In the genomic region with DNA sequence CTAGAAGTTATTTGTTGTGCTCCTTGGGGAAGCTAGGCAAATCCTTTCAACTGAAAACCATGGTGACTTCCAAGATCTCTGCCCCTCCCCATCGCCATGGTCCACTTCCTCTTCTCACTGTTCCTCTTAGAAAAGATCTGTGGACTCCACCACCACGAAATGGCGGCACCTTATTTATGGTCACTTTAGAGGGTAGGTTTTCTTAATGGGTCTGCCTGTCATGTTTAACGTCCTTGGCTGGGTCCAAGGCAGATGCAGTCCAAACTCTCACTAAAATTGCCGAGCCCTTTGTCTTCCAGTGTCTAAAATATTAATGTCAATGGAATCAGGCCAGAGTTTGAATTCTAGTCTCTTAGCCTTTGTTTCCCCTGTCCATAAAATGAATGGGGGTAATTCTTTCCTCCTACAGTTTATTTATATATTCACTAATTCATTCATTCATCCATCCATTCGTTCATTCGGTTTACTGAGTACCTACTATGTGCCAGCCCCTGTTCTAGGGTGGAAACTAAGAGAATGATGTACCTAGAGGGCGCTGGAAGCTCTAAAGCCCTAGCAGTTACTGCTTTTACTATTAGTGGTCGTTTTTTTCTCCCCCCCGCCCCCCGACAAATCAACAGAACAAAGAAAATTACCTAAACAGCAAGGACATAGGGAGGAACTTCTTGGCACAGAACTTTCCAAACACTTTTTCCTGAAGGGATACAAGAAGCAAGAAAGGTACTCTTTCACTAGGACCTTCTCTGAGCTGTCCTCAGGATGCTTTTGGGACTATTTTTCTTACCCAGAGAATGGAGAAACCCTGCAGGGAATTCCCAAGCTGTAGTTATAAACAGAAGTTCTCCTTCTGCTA, we compare ENCODE assay signal across 8 cellular contexts. TPM values are rescaled to one million over a fixed set of nuclear protein-coding genes. Genes with fewer than 3 reads are reported as not detected.
DNase-seq lines count a peak whose midpoint lies in the region; ATAC-seq and TF ChIP-seq lines count a peak whose summit lies in the region.

No MANE protein-coding gene starts in this region.

- H3K79me2 ChIP-seq in Karpas-422 (ENCODE audit: low read length) (peaks cover 47% of the 10 kb centered on the region), trophoblast cell (ENCODE audit: control insufficient read depth, insufficient read depth, low read length, poor library complexity) (peaks cover 3% of the 10 kb centered on the region)

- no peak overlapping the region for H2AK5ac ChIP-seq in trophoblast cell (ENCODE audit: low read length)

- no CpG with 5 or more reads among the region's 11 CpGs for WGBS in trophoblast cell (ENCODE audit: extremely low coverage, insufficient coverage, insufficient read length)

- DNase-seq in NCI-H2171 treated with DMSO at 0.1 percent for 48 hours (lab: John Stamatoyannopoulos, UW) (peak; percentile 35), NCI-H2171 (lab: John Stamatoyannopoulos, UW) (no peak), Karpas-422 (peak; percentile 87), foreskin keratinocyte (peak in 1 of 2 donors; percentile 22), trophoblast cell (peak in 1 of 2 donors; percentile 41), HEK293T (ENCODE audit: extremely low spot score) (no peak)
- DNase-seq in activated CD8-positive, alpha-beta memory T cell treated with anti-CD3 and anti-CD28 coated beads, Interleukin-2, amount 50 U/mL, for 4 hours = peak; percentile 40
- DNase-seq in stimulated activated CD4-positive, alpha-beta T cell treated with anti-CD3 and anti-CD28 coated beads, Interleukin-2, amount 100 ng/mL, for 48 hours = no peak

- H2BK120ac ChIP-seq in trophoblast cell (ENCODE audit: insufficient read depth, low read length, poor library complexity) = no peak overlapping the region

- H3K27me3 ChIP-seq in Karpas-422 (ENCODE audit: low read length) (no peaks in the 10 kb centered on the region), foreskin keratinocyte (no peaks in the 10 kb centered on the region), trophoblast cell (ENCODE audit: insufficient read depth, low read length) (no peaks in the 10 kb centered on the region)

- peak; percentile 53 for TF ChIP-seq CTCF in foreskin keratinocyte (conservative IDR thresholded peaks at IDR 0.05)

- no peaks in the 10 kb centered on the region for H3K9me2 ChIP-seq in Karpas-422 (replicated peaks; ENCODE audit: insufficient read depth, low read length)

- H3K9ac ChIP-seq in Karpas-422 (ENCODE audit: low read length) = peak overlapping the region; percentile 100
- H3K9ac ChIP-seq in trophoblast cell (ENCODE audit: low read length) = no peak overlapping the region

- H3K4me2 ChIP-seq in Karpas-422 (ENCODE audit: low read depth, low read length, poor library complexity, severe bottlenecking) = peak overlapping the region; percentile 96
- H3K4me2 ChIP-seq in trophoblast cell (ENCODE audit: low read length) = peak overlapping the region; percentile 73

- peak overlapping the region; percentile 64 for H2AFZ ChIP-seq in Karpas-422 (ENCODE audit: low read length)
- H2AFZ ChIP-seq in trophoblast cell (ENCODE audit: insufficient read depth, low read length, poor library complexity) = no peak overlapping the region

- H3K14ac ChIP-seq in trophoblast cell (ENCODE audit: low read length) = no peak overlapping the region

- no peak overlapping the region for H3K18ac ChIP-seq in trophoblast cell (ENCODE audit: low read length)

- H3K79me1 ChIP-seq in trophoblast cell (ENCODE audit: low read length) = peaks cover 6% of the 10 kb centered on the region

- no peak overlapping the region for H3K23ac ChIP-seq in trophoblast cell (ENCODE audit: low read length)

- no peak overlapping the region for H3K4ac ChIP-seq in trophoblast cell (ENCODE audit: low read depth, low read length)

- peaks cover 38% of the 10 kb centered on the region for H4K20me1 ChIP-seq in Karpas-422 (ENCODE audit: insufficient read depth, low read depth, low read length)

- H2BK12ac ChIP-seq in trophoblast cell (ENCODE audit: low read length) = peak overlapping the region; percentile 36

- H3K4me3 ChIP-seq in Karpas-422 (ENCODE audit: low read length) = peak overlapping the region; percentile 98
- H3K4me3 ChIP-seq in trophoblast cell (ENCODE audit: low read depth, low read length) = no peak overlapping the region

- no peak overlapping the region for H4K12ac ChIP-seq in trophoblast cell (ENCODE audit: low read depth, low read length)

- ATAC-seq in foreskin keratinocyte = no peak

- H4K8ac ChIP-seq in trophoblast cell (ENCODE audit: low read depth, low read length) = peak overlapping the region; percentile 56

- no peak overlapping the region for H2BK5ac ChIP-seq in trophoblast cell (ENCODE audit: low read depth, low read length, poor library complexity)

- H3K4me1 ChIP-seq in Karpas-422 (ENCODE audit: low read length) (peaks cover 39% of the 10 kb centered on the region), foreskin keratinocyte (peaks cover 8% of the 10 kb centered on the region), trophoblast cell (ENCODE audit: control insufficient read depth in 1 of 2, insufficient read depth in 2 of 2, low read length in 2 of 2) (peaks cover 14 to 17% of the 10 kb centered on the region in 2 experiments)

- CTCF ChIA-PET in HEK293T (lab: Yijun Ruan, JAX) = interaction anchor here (0.5 to 1.0 kb wide), 3 partner anchors 26 to 235 kb away, joined by 3 to 5 read pairs (median 3); a partner anchor contains a TSS

- H3K36me3 ChIP-seq in Karpas-422 (ENCODE audit: insufficient read depth, low read length) (peaks cover 29% of the 10 kb centered on the region), trophoblast cell (ENCODE audit: control insufficient read depth in 1 of 2, insufficient read depth in 2 of 2, low read length in 2 of 2) (no peaks in the 10 kb centered on the region)

- peak overlapping the region; percentile 95 for H3K27ac ChIP-seq in Karpas-422 (ENCODE audit: low read length)
- peak overlapping the region; percentile 89 for H3K27ac ChIP-seq in foreskin keratinocyte
- H3K27ac ChIP-seq in trophoblast cell (ENCODE audit: low read depth, low read length) = no peak overlapping the region

- H3K9me3 ChIP-seq in Karpas-422 (ENCODE audit: low read length) (no peaks in the 10 kb centered on the region), trophoblast cell (ENCODE audit: insufficient read depth, low read depth, low read length) (peaks cover 1% of the 10 kb centered on the region)

- POLR2A ChIA-PET in HEK293T (lab: Yijun Ruan, JAX) = interaction anchor here (0.7 to 6.0 kb wide), 9 partner anchors 11 to 80 kb away, joined by 3 to 75 read pairs (median 3); a partner anchor contains a TSS

- H4K91ac ChIP-seq in trophoblast cell (ENCODE audit: low read depth, low read length) = no peak overlapping the region

TF ChIP-seq in HEK293T, 16 proteins besides CTCF, POLR2A, EP300 and RAD21:
- TF ChIP-seq FOXM1 (IDR thresholded peaks at IDR 0.05; ENCODE audit: borderline replicate concordance) (no peak), SUZ12 (IDR thresholded peaks at IDR 0.05) (no peak), SP1 (IDR thresholded peaks at IDR 0.05) (no peak), TARDBP (IDR thresholded peaks at IDR 0.05) (no peak), ZNF384 (IDR thresholded peaks at IDR 0.05) (no peak), FOXK2 (IDR thresholded peaks at IDR 0.05) (no peak), L3MBTL2 (conservative IDR thresholded peaks at IDR 0.05) (no peak), HDGF (IDR thresholded peaks at IDR 0.05; ENCODE audit: borderline replicate concordance) (no peak), FOXA1 (IDR thresholded peaks at IDR 0.05) (no peak), LEF1 (IDR thresholded peaks at IDR 0.05; ENCODE audit: borderline replicate concordance) (no peak)
- TF ChIP-seq, protein P1, sequence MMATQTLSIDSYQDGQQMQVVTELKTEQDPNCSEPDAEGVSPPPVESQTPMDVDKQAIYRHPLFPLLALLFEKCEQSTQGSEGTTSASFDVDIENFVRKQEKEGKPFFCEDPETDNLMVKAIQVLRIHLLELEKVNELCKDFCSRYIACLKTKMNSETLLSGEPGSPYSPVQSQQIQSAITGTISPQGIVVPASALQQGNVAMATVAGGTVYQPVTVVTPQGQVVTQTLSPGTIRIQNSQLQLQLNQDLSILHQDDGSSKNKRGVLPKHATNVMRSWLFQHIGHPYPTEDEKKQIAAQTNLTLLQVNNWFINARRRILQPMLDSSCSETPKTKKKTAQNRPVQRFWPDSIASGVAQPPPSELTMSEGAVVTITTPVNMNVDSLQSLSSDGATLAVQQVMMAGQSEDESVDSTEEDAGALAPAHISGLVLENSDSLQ (IDR thresholded peaks at IDR 0.05) = no peak

RNA-seq across cellular contexts. Expression of a gene that starts 0.7 kb away (rescaled TPM):
- total RNA-seq in Karpas-422 (2014; rRNA removed; shearing (Covaris generic); ENCODE audit: low replicate concordance) = 1.0 and 5.0 TPM in 2 replicates
- 0.21 and 0.37 TPM in 2 replicates for total RNA-seq in foreskin keratinocyte
- polyA plus RNA-seq in foreskin keratinocyte = 0.18 and 0.19 TPM in 2 replicates
- polyA plus RNA-seq in trophoblast cell (2013) = 0.05 and 0.06 TPM in 2 replicates

RNA-seq across cellular contexts. Expression of a gene that starts 0.9 kb away (rescaled TPM):
- 2,186 and 3,959 TPM in 2 replicates for total RNA-seq in Karpas-422 (2014; rRNA removed; shearing (Covaris generic); ENCODE audit: low replicate concordance)
- total RNA-seq in foreskin keratinocyte = 1,130 and 1,370 TPM in 2 replicates
- polyA plus RNA-seq in foreskin keratinocyte = 1,521 and 1,612 TPM in 2 replicates
- 196 and 199 TPM in 2 replicates for polyA plus RNA-seq in trophoblast cell (2013)

RNA-seq across cellular contexts. Expression of a gene that starts 25.9 kb away (rescaled TPM):
- 22.7 and 26.0 TPM in 2 replicates for total RNA-seq in Karpas-422 (2014; rRNA removed; shearing (Covaris generic); ENCODE audit: low replicate concordance)
- 10.2 and 11.9 TPM in 2 replicates for total RNA-seq in foreskin keratinocyte
- 7.6 and 8.6 TPM in 2 replicates for polyA plus RNA-seq in foreskin keratinocyte
- polyA plus RNA-seq in trophoblast cell (2013) = 3.4 and 4.5 TPM in 2 replicates

RNA-seq across cellular contexts. Expression of a gene that starts 47.0 kb away (rescaled TPM):
- 80.6 and 123 TPM in 2 replicates for total RNA-seq in Karpas-422 (2014; rRNA removed; shearing (Covaris generic); ENCODE audit: low replicate concordance)
- total RNA-seq in foreskin keratinocyte = 34.4 and 42.8 TPM in 2 replicates
- 17.3 and 18.7 TPM in 2 replicates for polyA plus RNA-seq in foreskin keratinocyte
- 13.9 and 16.3 TPM in 2 replicates for polyA plus RNA-seq in trophoblast cell (2013)

Comparison
In these comparisons a context has a peak if more than half of its experiments do, and no peak if none do; other contexts are left out.
1. DNase-seq: peak in NCI-H2171 treated with DMSO at 0.1 percent for 48 hours (single experiment), Karpas-422 (single experiment) and activated CD8-positive, alpha-beta memory T cell treated with anti-CD3 and anti-CD28 coated beads, Interleukin-2, amount 50 U/mL, for 4 hours (single experiment); none in NCI-H2171 (single experiment), stimulated activated CD4-positive, alpha-beta T cell treated with anti-CD3 and anti-CD28 coated beads, Interleukin-2, amount 100 ng/mL, for 48 hours (0 of 2) and HEK293T (single experiment).